11 cellular contexts compared by ENCODE assay signal in genomic region chr7:130895006-130895750, GRCh38.
DNase-seq lines count a peak whose midpoint lies in the region; ATAC-seq and TF ChIP-seq lines count a peak whose summit lies in the region.
"Had no signal": no experiment of that assay in that cellular context is flagged by ENCODE, and none has a peak within 500 bp of the region (broad histone marks: within the 10 kb centered on the region; RNA-seq: fewer than 3 reads in every experiment).

No MANE protein-coding gene starts in this region.

- peaks cover 69% of the 10 kb centered on the region for H3K4me1 Mint-ChIP-seq in T-helper 17 cell

- H3K9me3 ChIP-seq in T-helper 17 cell (ENCODE audit: control insufficient read depth, low read length, poor library complexity, severe bottlenecking) (no peaks in the 10 kb centered on the region), sigmoid colon (no peaks in the 10 kb centered on the region), BE2C (no peaks in the 10 kb centered on the region)

- H3K36me3 ChIP-seq in sigmoid colon (peaks cover 0 to 27% (median 1%) of the 10 kb centered on the region in 4 donors), BE2C (no peaks in the 10 kb centered on the region)

- peaks cover 19% of the 10 kb centered on the region for H3K36me3 Mint-ChIP-seq in T-helper 17 cell (ENCODE audit: low read depth)

- H3K27ac ChIP-seq in epithelial cell of prostate, result peak overlapping the region; percentile 100
- H3K27ac ChIP-seq in sigmoid colon, result peak overlapping the region in 3 of 4 donors; percentile 59 to 69 (median 69)

- TF ChIP-seq EP300 in sigmoid colon (IDR thresholded peaks at IDR 0.05), result no peak

- H3K4me3 ChIP-seq in sigmoid colon (no peak overlapping the region), BE2C (ENCODE audit: low read depth, low read length) (no peak overlapping the region)

- peak; percentile 3 for ATAC-seq in T-helper 17 cell

- peak overlapping the region; percentile 94 for H3K27ac Mint-ChIP-seq in T-helper 17 cell

- H3K4me1 ChIP-seq in sigmoid colon (peaks cover 0 to 76% (median 66%) of the 10 kb centered on the region in 4 donors), BE2C (no peaks in the 10 kb centered on the region; the same call in 1 of the 2 replicates)

- no peak for TF ChIP-seq CTCF in sigmoid colon (IDR thresholded peaks at IDR 0.05)
- TF ChIP-seq CTCF in BE2C (IDR thresholded peaks at IDR 0.05; ENCODE audit: low read depth, low read length), result no peak

- peak overlapping the region; percentile 86 for H3K4me3 Mint-ChIP-seq in T-helper 17 cell

- WGBS in sigmoid colon, 2 donors, result 47 to 81% methylated on average over 20 of the region's 20 CpGs

- intact Hi-C loops in sigmoid colon (cut with DNase I), result loop anchor here (5.0 to 10.0 kb wide), 3 partner anchors 212 to 532 kb away; partner anchors contain the start of gene MKLN1

- DNase-seq in Daoy (ENCODE audit: low read depth), result peak; percentile 16
- DNase-seq in T-helper 17 cell, result no peak
- DNase-seq in epithelial cell of prostate (ENCODE audit: low read depth, low spot score), result no peak
- no peak for DNase-seq in sigmoid colon
- no peak for DNase-seq in BE2C
- no peak for DNase-seq in ureter (ENCODE audit: low spot score)
- DNase-seq in cerebellar nuclear complex (lab: John Stamatoyannopoulos, UW), result no peak
- DNase-seq in SHP77 treated with DMSO at 0.1 percent for 48 hours (lab: John Stamatoyannopoulos, UW), result no peak
- DNase-seq: activated gamma-delta T cell, GDM1, occipital lobe had no signal

- H3K27me3 ChIP-seq in sigmoid colon, result no peaks in the 10 kb centered on the region
- H3K27me3 ChIP-seq in BE2C, result no peaks in the 10 kb centered on the region

- H3K27me3 Mint-ChIP-seq in T-helper 17 cell, result no peaks in the 10 kb centered on the region

- no peak for TF ChIP-seq POLR2A in sigmoid colon (IDR thresholded peaks at IDR 0.05)
